In the genomic region with DNA sequence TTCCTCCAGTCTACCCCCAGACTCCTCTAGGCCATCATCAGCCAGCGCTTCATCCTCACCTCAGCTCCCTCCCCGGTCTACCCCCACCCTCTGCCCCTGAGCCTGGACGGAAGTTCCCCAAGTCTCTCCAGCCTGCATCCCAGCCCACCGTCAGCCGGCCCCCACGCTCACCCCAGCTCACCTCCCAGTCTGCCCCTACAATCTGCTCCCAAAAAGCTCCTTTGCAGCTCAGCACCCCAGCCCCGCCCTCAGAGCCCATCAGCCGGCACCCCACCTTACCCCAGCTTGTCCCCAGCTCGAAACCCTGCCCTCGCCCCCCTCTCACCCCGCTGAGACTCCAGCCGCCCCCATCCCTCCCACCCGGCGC, we compare ENCODE assay signal across 1 cellular context.
TF ChIP-seq lines count a peak whose summit lies in the region.

No MANE protein-coding gene starts in this region.

TF ChIP-seq in GM23338, 12 proteins besides CTCF, POLR2A, EP300 and RAD21 (continued from another document):
- no peak for TF ChIP-seq ZNF462 (CRISPR knock-in tag; IDR thresholded peaks at IDR 0.05)
- no peak for TF ChIP-seq NANOG (IDR thresholded peaks at IDR 0.05; ENCODE audit: borderline replicate concordance)
- no peak for TF ChIP-seq EZH2 (IDR thresholded peaks at IDR 0.05; ENCODE audit: low read depth, unreplicated experiment)
- TF ChIP-seq ZNF331 (CRISPR knock-in tag; IDR thresholded peaks at IDR 0.05; ENCODE audit: low read depth), result no peak
- TF ChIP-seq CREB1 (CRISPR knock-in tag; IDR thresholded peaks at IDR 0.05; ENCODE audit: low read depth), result no peak
- TF ChIP-seq, protein P1, sequence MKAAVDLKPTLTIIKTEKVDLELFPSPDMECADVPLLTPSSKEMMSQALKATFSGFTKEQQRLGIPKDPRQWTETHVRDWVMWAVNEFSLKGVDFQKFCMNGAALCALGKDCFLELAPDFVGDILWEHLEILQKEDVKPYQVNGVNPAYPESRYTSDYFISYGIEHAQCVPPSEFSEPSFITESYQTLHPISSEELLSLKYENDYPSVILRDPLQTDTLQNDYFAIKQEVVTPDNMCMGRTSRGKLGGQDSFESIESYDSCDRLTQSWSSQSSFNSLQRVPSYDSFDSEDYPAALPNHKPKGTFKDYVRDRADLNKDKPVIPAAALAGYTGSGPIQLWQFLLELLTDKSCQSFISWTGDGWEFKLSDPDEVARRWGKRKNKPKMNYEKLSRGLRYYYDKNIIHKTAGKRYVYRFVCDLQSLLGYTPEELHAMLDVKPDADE (IDR thresholded peaks at IDR 0.05), result no peak
- TF ChIP-seq JUNB (IDR thresholded peaks at IDR 0.05; ENCODE audit: unreplicated experiment), result no peak
- TF ChIP-seq ZNF114 (CRISPR knock-in tag; IDR thresholded peaks at IDR 0.05), result no peak
